8 cellular contexts compared by ENCODE assay signal in the genomic region with DNA sequence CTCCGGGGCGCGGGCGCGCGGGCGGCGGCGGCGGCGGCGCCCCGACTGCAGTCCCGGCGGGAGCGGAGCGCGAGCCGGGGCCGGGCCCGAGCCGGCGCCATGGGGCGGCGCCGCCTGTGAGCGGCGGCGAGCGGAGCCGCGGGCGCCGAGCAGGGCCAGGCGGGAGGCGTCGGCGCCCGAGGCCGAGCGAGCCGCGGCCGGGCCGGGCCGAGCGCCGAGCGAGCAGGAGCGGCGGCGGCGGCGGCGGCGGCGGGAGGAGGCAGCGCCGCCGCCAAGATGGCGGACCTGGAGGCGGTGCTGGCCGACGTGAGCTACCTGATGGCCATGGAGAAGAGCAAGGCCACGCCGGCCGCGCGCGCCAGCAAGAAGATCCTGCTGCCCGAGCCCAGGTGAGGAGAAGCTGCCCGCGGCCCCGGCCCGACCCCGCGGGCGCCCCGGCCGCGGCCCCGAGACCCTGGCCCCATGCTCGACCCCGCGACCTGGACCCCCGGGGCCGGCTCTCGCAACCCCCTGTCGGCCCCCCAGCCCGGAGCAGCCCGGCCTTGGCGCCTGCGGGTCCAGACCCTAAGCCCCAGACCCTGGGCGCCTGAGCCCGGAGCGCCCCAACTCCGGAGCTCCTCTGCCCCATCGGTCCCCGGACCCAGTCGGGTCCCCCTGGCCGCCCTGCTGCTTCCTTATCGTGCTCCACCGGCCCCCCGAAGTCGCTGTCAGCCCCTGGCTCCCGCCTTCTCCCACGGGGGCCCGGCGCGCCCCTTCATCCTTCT. TPM values are rescaled to one million over a fixed set of nuclear protein-coding genes. Genes with fewer than 3 reads are reported as not detected.
A peak's percentile ranks its signal among the peaks of the same experiment; 100 is the strongest.
DNase-seq lines count a peak whose midpoint lies in the region; FAIRE-seq and TF ChIP-seq lines count a peak whose summit lies in the region.

A gene (plus strand): TSS at position 50 of the 764 bp plus-strand sequence. CDS start 227 bp downstream, at position 277.

- H3K36me3 ChIP-seq in HEK293 (ENCODE audit: control insufficient read depth in 2 of 2, insufficient read depth in 1 of 2, low read length in 2 of 2): peaks cover 0 to 35% of the 10 kb centered on the region in 2 experiments; a peak in 1 of 3 replicates
- no peaks in the 10 kb centered on the region for H3K36me3 ChIP-seq in adipocyte (ENCODE audit: control insufficient read depth, insufficient read depth, low read length, severe bottlenecking)
- peaks cover 4% of the 10 kb centered on the region for H3K36me3 ChIP-seq in right atrium auricular region

- peak within 1 kb of the TSS; percentile 73 for H3K4me3 ChIP-seq in HEK293 (ENCODE audit: low read depth, low read length)
- H3K4me3 ChIP-seq in adipocyte (ENCODE audit: low read length): peak within 1 kb of the TSS; percentile 94
- H3K4me3 ChIP-seq in right atrium auricular region: peak within 1 kb of the TSS; percentile 82 to 94

- TF ChIP-seq CTCF in HEK293 (tag by site-specific recombination; IDR thresholded peaks at IDR 0.05): no peak
- no peak for TF ChIP-seq CTCF in right atrium auricular region (IDR thresholded peaks at IDR 0.05)

- POLR2A ChIA-PET in HEK293 (lab: Yijun Ruan, JAX): interaction anchor here (1.0 to 1.3 kb wide), 4 partner anchors 10 to 51 kb away, joined by 3 to 7 read pairs (median 4); no protein-coding TSS in a partner anchor

- H3K27ac ChIP-seq in HEK293 (ENCODE audit: extremely low read depth, low read depth, low read length) (peak within 1 kb of the TSS; percentile 76; the same call in 1 of the 2 replicates), right atrium auricular region (peak within 1 kb of the TSS; percentile 73 to 90)

- no peaks in the 10 kb centered on the region for H3K9me3 ChIP-seq in HEK293 (ENCODE audit: control insufficient read depth, insufficient read depth, low read depth, low read length)
- no peaks in the 10 kb centered on the region for H3K9me3 ChIP-seq in adipocyte (ENCODE audit: control insufficient read depth, low read length)
- no peaks in the 10 kb centered on the region for H3K9me3 ChIP-seq in right atrium auricular region

- CTCF ChIA-PET in HEK293 (lab: Yijun Ruan, JAX): interaction anchor here (0.6 to 3.1 kb wide), 6 partner anchors 27 to 553 kb away, joined by 3 to 13 read pairs (median 4); no protein-coding TSS in a partner anchor

- DNase-seq in DMS53 treated with DMSO at 0.1 percent for 48 hours (lab: John Stamatoyannopoulos, UW; ENCODE audit: unreplicated experiment): peak; percentile 36
- peak; percentile 23 for DNase-seq in NCI-H2227 treated with DMSO at 0.1 percent for 48 hours (lab: John Stamatoyannopoulos, UW)
- DNase-seq in adipocyte (ENCODE audit: low read depth): peak; percentile 73
- no peak for DNase-seq in right atrium auricular region (ENCODE audit: low spot score)
- DNase-seq in pulmonary artery endothelial cell (ENCODE audit: low read depth, low spot score): no peak
- no peak for DNase-seq in GM19239 (ENCODE audit: insufficient read length, low spot score)
- no peak for DNase-seq in NCI-H526 treated with DMSO at 0.1 percent for 48 hours (lab: John Stamatoyannopoulos, UW)

- H3K9ac ChIP-seq in adipocyte (ENCODE audit: low read length): peak within 1 kb of the TSS; percentile 91

- H3K27me3 ChIP-seq in adipocyte (replicated peaks; ENCODE audit: control insufficient read depth, insufficient read depth, low read length) (no peaks in the 10 kb centered on the region), right atrium auricular region (no peaks in the 10 kb centered on the region)

- H3K4me1 ChIP-seq in HEK293 (ENCODE audit: control insufficient read depth, insufficient read depth, low read length) (no peaks in the 10 kb centered on the region), adipocyte (ENCODE audit: control insufficient read depth, insufficient read depth, low read length) (peaks cover 52% of the 10 kb centered on the region), right atrium auricular region (peaks cover 0 to 72% of the 10 kb centered on the region in 2 donors)

- no peak for FAIRE-seq in GM19239 (lab: Jason Lieb, UNC)

TF ChIP-seq in HEK293, 187 proteins besides CTCF, POLR2A, EP300 and RAD21:
- TF ChIP-seq ZBTB8A (tag by site-specific recombination; IDR thresholded peaks at IDR 0.05): peak; percentile 58
- TF ChIP-seq, protein P1, sequence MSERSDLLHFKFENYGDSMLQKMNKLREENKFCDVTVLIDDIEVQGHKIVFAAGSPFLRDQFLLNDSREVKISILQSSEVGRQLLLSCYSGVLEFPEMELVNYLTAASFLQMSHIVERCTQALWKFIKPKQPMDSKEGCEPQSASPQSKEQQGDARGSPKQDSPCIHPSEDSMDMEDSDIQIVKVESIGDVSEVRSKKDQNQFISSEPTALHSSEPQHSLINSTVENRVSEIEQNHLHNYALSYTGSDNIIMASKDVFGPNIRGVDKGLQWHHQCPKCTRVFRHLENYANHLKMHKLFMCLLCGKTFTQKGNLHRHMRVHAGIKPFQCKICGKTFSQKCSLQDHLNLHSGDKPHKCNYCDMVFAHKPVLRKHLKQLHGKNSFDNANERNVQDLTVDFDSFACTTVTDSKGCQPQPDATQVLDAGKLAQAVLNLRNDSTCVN (tag by site-specific recombination; optimal IDR thresholded peaks at IDR 0.05): peak; percentile 42
- TF ChIP-seq SP3 (tag by site-specific recombination; IDR thresholded peaks at IDR 0.05): no peak
- TF ChIP-seq, protein P2, sequence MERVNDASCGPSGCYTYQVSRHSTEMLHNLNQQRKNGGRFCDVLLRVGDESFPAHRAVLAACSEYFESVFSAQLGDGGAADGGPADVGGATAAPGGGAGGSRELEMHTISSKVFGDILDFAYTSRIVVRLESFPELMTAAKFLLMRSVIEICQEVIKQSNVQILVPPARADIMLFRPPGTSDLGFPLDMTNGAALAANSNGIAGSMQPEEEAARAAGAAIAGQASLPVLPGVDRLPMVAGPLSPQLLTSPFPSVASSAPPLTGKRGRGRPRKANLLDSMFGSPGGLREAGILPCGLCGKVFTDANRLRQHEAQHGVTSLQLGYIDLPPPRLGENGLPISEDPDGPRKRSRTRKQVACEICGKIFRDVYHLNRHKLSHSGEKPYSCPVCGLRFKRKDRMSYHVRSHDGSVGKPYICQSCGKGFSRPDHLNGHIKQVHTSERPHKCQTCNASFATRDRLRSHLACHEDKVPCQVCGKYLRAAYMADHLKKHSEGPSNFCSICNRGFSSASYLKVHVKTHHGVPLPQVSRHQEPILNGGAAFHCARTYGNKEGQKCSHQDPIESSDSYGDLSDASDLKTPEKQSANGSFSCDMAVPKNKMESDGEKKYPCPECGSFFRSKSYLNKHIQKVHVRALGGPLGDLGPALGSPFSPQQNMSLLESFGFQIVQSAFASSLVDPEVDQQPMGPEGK (tag by site-specific recombination; IDR thresholded peaks at IDR 0.05): 0 out of 2 replicates have a peak, but pooled peaks have one; percentile 44
TF ChIP-seq in HEK293: peak in this region for 3.

RNA-seq across cellular contexts. Expression of the gene that starts here (rescaled TPM):
- 10 to 100 TPM; 52.7 to 55.9 TPM for total RNA-seq in right atrium auricular region
- 35.7 and 49.5 TPM in 2 replicates for total RNA-seq in pulmonary artery endothelial cell

Comparison
In these comparisons a context has a peak if more than half of its experiments do, and no peak if none do; other contexts are left out.
1. DNase-seq: peak in DMS53 treated with DMSO at 0.1 percent for 48 hours (single experiment), NCI-H2227 treated with DMSO at 0.1 percent for 48 hours (single experiment) and adipocyte (single experiment); none in right atrium auricular region (single experiment), pulmonary artery endothelial cell (single experiment), GM19239 (single experiment) and NCI-H526 treated with DMSO at 0.1 percent for 48 hours (single experiment).
2. Peak in every context shown above with its lines, with median percentiles within 50 percentile points of each other: H3K4me3 ChIP-seq.